29 cellular contexts compared by ENCODE assay signal in genomic region chr5:164998590-164998989, GRCh38.
"Had no signal": no experiment of that assay in that cellular context is flagged by ENCODE, and none has a peak within 500 bp of the region (broad histone marks: within the 10 kb centered on the region; RNA-seq: fewer than 3 reads in every experiment).

No MANE protein-coding gene starts in this region.

- H3K4me3 Mint-ChIP-seq: activated CD4-positive, alpha-beta memory T cell treated with anti-CD3 and anti-CD28 coated beads for 36 hours; activated CD4-positive, alpha-beta T cell treated with anti-CD3 and anti-CD28 coated beads, Interleukin-2, amount 10 ng/mL, durations not matched to agents 24 days and 14 days; activated naive CD8-positive, alpha-beta T cell treated with anti-CD3 and anti-CD28 coated beads, Interleukin-2, amount 50 U/mL, for 24 hours; activated T-helper 1 cell treated with anti-CD3 and anti-CD28 coated beads, Interleukin-12 subunit alpha, Interleukin-12 subunit beta, Interleukin-2, Interleukin-4 antibody, amounts not matched to agents 30 ng/mL and 10 ng/mL and 1 ng/mL, durations not matched to agents 14 hours and 24 hours and 36 hours; effector memory CD8-positive, alpha-beta T cell; naive B cell; nephron progenitor cell; T-helper 17 cell had no signal

- H2AFZ ChIP-seq: parathyroid adenoma had no signal

- H3K4me3 ChIP-seq: heart left ventricle, lung, right atrium auricular region, suprapubic skin, tibial nerve had no signal

- H3K9ac ChIP-seq: parathyroid adenoma had no signal

- H3K27ac Mint-ChIP-seq: activated CD4-positive, alpha-beta memory T cell treated with anti-CD3 and anti-CD28 coated beads for 36 hours; activated CD4-positive, alpha-beta T cell treated with anti-CD3 and anti-CD28 coated beads, Interleukin-2, amount 10 ng/mL, durations not matched to agents 24 days and 14 days; activated naive CD8-positive, alpha-beta T cell treated with anti-CD3 and anti-CD28 coated beads, Interleukin-2, amount 50 U/mL, for 24 hours; activated T-helper 1 cell treated with anti-CD3 and anti-CD28 coated beads, Interleukin-12 subunit alpha, Interleukin-12 subunit beta, Interleukin-2, Interleukin-4 antibody, amounts not matched to agents 30 ng/mL and 10 ng/mL and 1 ng/mL, durations not matched to agents 14 hours and 24 hours and 36 hours; effector memory CD8-positive, alpha-beta T cell; naive B cell; nephron progenitor cell; T-helper 17 cell had no signal

- H3K36me3 Mint-ChIP-seq: activated CD4-positive, alpha-beta memory T cell treated with anti-CD3 and anti-CD28 coated beads for 36 hours; naive B cell had no signal

- H3K4me1 ChIP-seq: heart left ventricle, parathyroid adenoma, right atrium auricular region, suprapubic skin, tibial nerve had no signal

- H3K4me1 Mint-ChIP-seq: activated CD4-positive, alpha-beta T cell treated with anti-CD3 and anti-CD28 coated beads, Interleukin-2, amount 10 ng/mL, durations not matched to agents 24 days and 14 days; activated naive CD8-positive, alpha-beta T cell treated with anti-CD3 and anti-CD28 coated beads, Interleukin-2, amount 50 U/mL, for 24 hours; naive B cell; nephron progenitor cell; T-helper 17 cell had no signal

- DNase-seq: activated CD4-positive, alpha-beta memory T cell treated with anti-CD3 and anti-CD28 coated beads for 36 hours; activated CD4-positive, alpha-beta T cell treated with anti-CD3 and anti-CD28 coated beads, Interleukin-2, amount 10 ng/mL, durations not matched to agents 24 days and 14 days; activated CD4-positive, CD25-positive, alpha-beta regulatory T cell treated with anti-CD3 and anti-CD28 coated beads, Interleukin-2, amount 50 U/mL, for 72 hours; activated CD8-positive, alpha-beta memory T cell treated with anti-CD3 and anti-CD28 coated beads, Interleukin-2, amount 50 U/mL, for 4 hours; activated effector memory CD4-positive, alpha-beta T cell treated with anti-CD3 and anti-CD28 coated beads, Interleukin-2, amount 50 U/mL, for 16 hours; activated naive CD4-positive, alpha-beta T cell treated with anti-CD3 and anti-CD28 coated beads, Interleukin-2, amount 50 U/mL, for 16 hours; activated naive CD8-positive, alpha-beta T cell treated with anti-CD3 and anti-CD28 coated beads, Interleukin-2, amount 50 U/mL, for 24 hours; activated T-cell treated with anti-CD3 and anti-CD28 coated beads, Interleukin-2, amount 50 U/mL, for 1 hour; amygdala; caudate nucleus; cortex of kidney; effector memory CD8-positive, alpha-beta T cell; heart left ventricle; hypothalamus; kidney glomerular epithelial cell; naive B cell; nephron progenitor cell; stimulated activated CD4-positive, alpha-beta T cell treated with anti-CD3 and anti-CD28 coated beads, Interleukin-15, amount 100 ng/mL, for 24 hours; stimulated activated CD4-positive, alpha-beta T cell treated with anti-CD3 and anti-CD28 coated beads, Interleukin-2, amount 100 ng/mL, for 24 hours; stimulated activated naive CD4-positive, alpha-beta T cell; T-helper 17 cell; T1000 had no signal

- ATAC-seq: activated naive CD8-positive, alpha-beta T cell treated with anti-CD3 and anti-CD28 coated beads, Interleukin-2, amount 50 U/mL, for 24 hours; effector memory CD8-positive, alpha-beta T cell; heart left ventricle; left lobe of liver; T-helper 17 cell had no signal

- H3K36me3 ChIP-seq: heart left ventricle, right atrium auricular region, suprapubic skin, tibial nerve had no signal

- H3K27me3 Mint-ChIP-seq: activated CD4-positive, alpha-beta memory T cell treated with anti-CD3 and anti-CD28 coated beads for 36 hours; activated CD4-positive, alpha-beta T cell treated with anti-CD3 and anti-CD28 coated beads, Interleukin-2, amount 10 ng/mL, durations not matched to agents 24 days and 14 days; activated naive CD8-positive, alpha-beta T cell treated with anti-CD3 and anti-CD28 coated beads, Interleukin-2, amount 50 U/mL, for 24 hours; effector memory CD8-positive, alpha-beta T cell; naive B cell; T-helper 17 cell had no signal

- H3K79me2 ChIP-seq: parathyroid adenoma had no signal

- H3K27ac ChIP-seq: heart left ventricle, parathyroid adenoma, right atrium auricular region, suprapubic skin, tibial nerve had no signal

- H3K27me3 ChIP-seq: heart left ventricle, right atrium auricular region, suprapubic skin, tibial nerve had no signal

- H3K9me3 ChIP-seq: heart left ventricle, right atrium auricular region, suprapubic skin, tibial nerve had no signal

- H3K9me3 Mint-ChIP-seq: nephron progenitor cell had no signal
